ENCODE assay signal across 24 cellular contexts in genomic region chr5:69305512-69305911, GRCh38.
"Had no signal": no experiment of that assay in that cellular context is flagged by ENCODE, and none has a peak within 500 bp of the region (broad histone marks: within the 10 kb centered on the region; RNA-seq: fewer than 3 reads in every experiment).

No MANE protein-coding gene starts in this region.

- H3K27me3 ChIP-seq: colonic mucosa, esophagus squamous epithelium, gastrocnemius medialis, heart right ventricle, left lung had no signal

- ATAC-seq: effector memory CD8-positive, alpha-beta T cell; esophagus mucosa; gastrocnemius medialis; heart right ventricle; left cardiac atrium; left lung; left ventricle myocardium superior; lower lobe of right lung; mucosa of descending colon had no signal

- H3K27ac ChIP-seq: colonic mucosa, esophagus squamous epithelium, gastrocnemius medialis, heart right ventricle, left lung, lower lobe of right lung had no signal

- H3K9me3 ChIP-seq: colonic mucosa, esophagus squamous epithelium, gastrocnemius medialis, heart right ventricle, left lung, lower lobe of right lung, mucosa of descending colon had no signal

- H3K4me1 ChIP-seq: colonic mucosa, esophagus squamous epithelium, gastrocnemius medialis, heart right ventricle, left lung, lower lobe of right lung had no signal

- H3K4me3 ChIP-seq: colonic mucosa, esophagus squamous epithelium, gastrocnemius medialis, heart right ventricle, left lung, lower lobe of right lung, mucosa of descending colon had no signal

- DNase-seq: colonic mucosa; cortex of kidney; effector CD8-positive, alpha-beta T cell; effector memory CD8-positive, alpha-beta T cell; endodermal cell; esophagus squamous epithelium; foreskin fibroblast; foreskin melanocyte; gastrocnemius medialis; glutamatergic neuron; head of caudate nucleus; heart right ventricle; hippocampal formation; left cardiac atrium; left lung; left ventricle myocardium superior; lower lobe of right lung; mesenchymal stem cell; mucosa of descending colon; naive B cell had no signal

- H3K36me3 ChIP-seq: gastrocnemius medialis had no signal

- FAIRE-seq: endometrium, islet of Langerhans, keratinocyte had no signal
